In the genomic region with DNA sequence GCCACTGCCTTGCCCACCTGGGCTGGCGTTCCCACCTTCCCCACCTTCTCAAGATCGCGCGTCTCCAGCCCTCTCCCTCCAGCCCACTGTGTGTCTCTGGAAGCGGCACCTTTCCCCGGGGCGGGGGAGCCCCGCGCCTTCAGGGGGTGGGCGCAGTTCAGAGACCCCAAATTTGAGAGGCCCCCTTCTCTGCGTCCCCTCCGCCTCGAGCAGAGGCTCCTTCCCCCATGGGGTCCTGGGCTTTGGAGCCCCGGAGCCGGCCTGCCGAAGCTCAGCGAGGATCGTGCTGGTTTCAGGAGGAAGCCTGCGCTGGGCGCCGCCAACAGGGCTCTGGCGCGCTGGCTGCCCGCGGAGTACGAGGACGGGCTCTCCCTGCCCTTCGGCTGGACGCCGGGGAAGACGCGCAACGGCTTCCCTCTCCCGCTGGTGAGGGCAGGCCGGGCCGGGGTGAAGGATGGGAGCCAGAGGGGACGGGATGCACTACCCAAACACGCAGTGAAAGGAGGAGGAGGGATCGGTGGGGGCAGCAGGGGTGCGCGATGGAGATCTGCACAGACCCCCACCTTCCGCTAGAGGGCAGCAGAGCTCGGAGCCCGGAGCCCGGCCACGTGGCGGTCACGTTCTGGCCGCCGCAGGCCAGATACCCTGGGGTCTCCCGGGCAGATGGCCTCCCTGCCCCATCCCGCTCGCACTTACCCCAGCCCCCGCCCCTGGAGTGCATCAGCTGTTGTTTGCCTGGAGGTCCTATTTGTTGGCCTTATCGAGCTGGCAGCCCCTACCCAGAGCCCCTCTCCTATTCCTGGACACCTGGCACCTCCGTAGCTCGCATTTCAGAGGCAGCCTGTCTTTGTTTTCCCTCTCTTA, we compare ENCODE assay signal across 8 cellular contexts. TPM values are rescaled to one million over a fixed set of nuclear protein-coding genes. Genes with fewer than 3 reads are reported as not detected.
DNase-seq lines count a peak whose midpoint lies in the region; ATAC-seq and TF ChIP-seq lines count a peak whose summit lies in the region.

No MANE protein-coding gene starts in this region.

- 12% methylated on average over 57 of the region's 57 CpGs for WGBS in HUES64
- WGBS in stomach, 5 donors: 3 to 10% (median 5%) methylated on average over 40 to 57 of the region's 57 CpGs

- H2AFZ ChIP-seq in neuron (ENCODE audit: low read depth, low read length): peak overlapping the region; percentile 90

- peak overlapping the region; percentile 69 for H3K9ac ChIP-seq in HUES64 (ENCODE audit: low read depth, low read length)

- TF ChIP-seq EP300 in stomach (IDR thresholded peaks at IDR 0.05): no peak

- in situ Hi-C loops in GM13976 (cut with MboI; ENCODE audit: low sequenced_read_pairs, unreplicated experiment) (no loop called here), Panc1 (cut with HindIII; ENCODE audit: low pct_unique_long_range_greater_than_20kb, low sequenced_read_pairs) (no loop called here)

- TF ChIP-seq POLR2A in stomach (IDR thresholded peaks at IDR 0.05): no peak

- ATAC-seq in Panc1: peak; percentile 86
- peak; percentile 80 for ATAC-seq in foreskin keratinocyte
- ATAC-seq in GM18519 (IDR thresholded peaks at IDR 0.05; ENCODE audit: low FRiP score, unreplicated experiment): no peak

- H3K27ac ChIP-seq in HUES64 (ENCODE audit: low read depth, low read length) (no peak overlapping the region), Panc1 (ENCODE audit: low read length) (no peak overlapping the region), foreskin keratinocyte (no peak overlapping the region), stomach (peak overlapping the region in 1 of 5 donors; percentile 29)

- DNase-seq in GM13976 (ENCODE audit: low spot score): peak; percentile 97
- peak; percentile 20 for DNase-seq in Panc1 (ENCODE audit: low read depth, low spot score)
- peak; percentile 62 for DNase-seq in activated effector memory CD4-positive, alpha-beta T cell treated with Interleukin-2 at 50 U/mL for 16 hours
- DNase-seq in foreskin keratinocyte: peak in 1 of 2 donors; percentile 34
- peak; percentile 66 for DNase-seq in stomach

- H3K27me3 ChIP-seq in HUES64 (ENCODE audit: insufficient read depth, low read length) (peaks cover 97% of the 10 kb centered on the region), Panc1 (ENCODE audit: control insufficient read depth, insufficient read depth, low read length) (peaks cover 2% of the 10 kb centered on the region; the same call in 1 of the 2 replicates), foreskin keratinocyte (peaks cover 83% of the 10 kb centered on the region), neuron (ENCODE audit: insufficient read depth, low read length) (peaks cover 66% of the 10 kb centered on the region), stomach (peaks cover 0 to 76% (median 20%) of the 10 kb centered on the region in 3 donors)

- peak overlapping the region; percentile 53 for H3K4me3 ChIP-seq in HUES64 (ENCODE audit: low read length)
- peak overlapping the region; percentile 27 to 39 for H3K4me3 ChIP-seq in Panc1 (ENCODE audit: low read depth in 2 of 2, low read length in 2 of 2)
- peak overlapping the region; percentile 42 for H3K4me3 ChIP-seq in neuron (ENCODE audit: low read length)
- H3K4me3 ChIP-seq in stomach: peak overlapping the region; percentile 46 to 64 (median 54)

- H3K9me3 ChIP-seq in HUES64 (ENCODE audit: insufficient read depth, low read depth, low read length): no peaks in the 10 kb centered on the region
- H3K9me3 ChIP-seq in Panc1 (ENCODE audit: control insufficient read depth, insufficient read depth, low read depth, low read length): no peaks in the 10 kb centered on the region
- no peaks in the 10 kb centered on the region for H3K9me3 ChIP-seq in neuron (ENCODE audit: low read length)
- no peaks in the 10 kb centered on the region for H3K9me3 ChIP-seq in stomach

- POLR2A ChIA-PET in Panc1 (lab: Charles Lee): no interaction called here

- H3K36me3 ChIP-seq in HUES64 (ENCODE audit: insufficient read depth, low read length) (no peaks in the 10 kb centered on the region), Panc1 (ENCODE audit: control insufficient read depth, insufficient read depth, low read length) (no peaks in the 10 kb centered on the region), neuron (ENCODE audit: insufficient read depth, low read length) (no peaks in the 10 kb centered on the region), stomach (no peaks in the 10 kb centered on the region)

- CTCF ChIA-PET in Panc1 (lab: Charles Lee): interaction anchor here (0.5 to 1.0 kb wide), 4 partner anchors 33 to 190 kb away, joined by 3 to 4 read pairs (median 3); no protein-coding TSS in a partner anchor

- BruUV-seq in Panc1 (replicated peaks; lab: Mats Ljungman, UMichigan): no TSS peak

- peak; percentile 79 for TF ChIP-seq CTCF in GM13976 (IDR thresholded peaks at IDR 0.05; ENCODE audit: borderline replicate concordance, control extremely low read depth, extremely low read depth, insufficient read depth, missing control alignments)
- TF ChIP-seq CTCF in Panc1 (IDR thresholded peaks at IDR 0.05): peak; percentile 93
- TF ChIP-seq CTCF in foreskin keratinocyte (conservative IDR thresholded peaks at IDR 0.05): peak; percentile 86
- peak in 5 of 7 experiments; percentile 63 to 93 (median 86) for TF ChIP-seq CTCF in stomach (IDR thresholded peaks at IDR 0.05)

- H3K4me1 ChIP-seq in HUES64 (ENCODE audit: insufficient read depth, low read length): no peaks in the 10 kb centered on the region; the same call in 1 of the 2 replicates
- no peaks in the 10 kb centered on the region for H3K4me1 ChIP-seq in Panc1 (ENCODE audit: control insufficient read depth, insufficient read depth, low read length)
- no peaks in the 10 kb centered on the region for H3K4me1 ChIP-seq in foreskin keratinocyte
- H3K4me1 ChIP-seq in neuron (ENCODE audit: insufficient read depth, low read length): no peaks in the 10 kb centered on the region
- H3K4me1 ChIP-seq in stomach: peaks cover 4 to 13% (median 12%) of the 10 kb centered on the region in 4 donors

- intact Hi-C loops in Panc1 (cut with micrococcal nuclease; ENCODE audit: unreplicated experiment) (no loop called here), stomach (cut with DNase I; ENCODE audit: low total_unique reads) (no loop called here)

RNA-seq across cellular contexts. Expression of a gene that starts 11.1 kb away (rescaled TPM):
- not detected for polyA plus RNA-seq in HUES64 (2013, experiment 1 of 2)
- not detected for polyA plus RNA-seq in HUES64 (2013, experiment 2 of 2)
- total RNA-seq in Panc1 (2021; ENCODE audit: unreplicated experiment) (not detected), foreskin keratinocyte (not detected in 2 replicates), stomach (not detected)
- 0.16 TPM for polyA plus RNA-seq in Panc1 (2012; ENCODE audit: insufficient read length)
- polyA plus RNA-seq in foreskin keratinocyte (not detected in 2 replicates), stomach (under 1 TPM in 1 of 3 donors, not detected in 2; 0.10 TPM)

RNA-seq across cellular contexts. Expression of a gene that starts 30.4 kb away (rescaled TPM):
- 13.5 TPM for polyA plus RNA-seq in HUES64 (2013, experiment 1 of 2)
- 14.5 TPM for polyA plus RNA-seq in HUES64 (2013, experiment 2 of 2)
- total RNA-seq in Panc1 (2021; ENCODE audit: unreplicated experiment): 12.1 TPM
- polyA plus RNA-seq in Panc1 (2012; ENCODE audit: insufficient read length): 8.9 TPM
- 13.2 and 14.2 TPM in 2 replicates for total RNA-seq in foreskin keratinocyte
- 12.0 and 13.0 TPM in 2 replicates for polyA plus RNA-seq in foreskin keratinocyte
- total RNA-seq in stomach: 10 to 100 TPM in 3 of 5 donors, 1 to 10 TPM in 2; 3.1 to 18.0 (median 10.5) TPM
- polyA plus RNA-seq in stomach: 10 to 100 TPM in 1 of 3 donors, 1 to 10 TPM in 2; 3.5 to 12.5 (median 6.2) TPM

RNA-seq across cellular contexts. Expression of a gene that starts 31.2 kb away (rescaled TPM):
- not detected for polyA plus RNA-seq in HUES64 (2013, experiment 1 of 2)
- not detected for polyA plus RNA-seq in HUES64 (2013, experiment 2 of 2)
- total RNA-seq in Panc1 (2021; ENCODE audit: unreplicated experiment) (not detected), foreskin keratinocyte (not detected in 2 replicates), stomach (1 to 10 TPM in 1 of 5 donors, not detected in 4; 7.7 TPM)
- polyA plus RNA-seq in Panc1 (2012; ENCODE audit: insufficient read length): not detected
- polyA plus RNA-seq in foreskin keratinocyte (not detected in 2 replicates), stomach (under 1 TPM in 2 of 3 donors, not detected in 1; 0.03 to 0.46 TPM)

RNA-seq across cellular contexts. Expression of a gene that starts 57.0 kb away (rescaled TPM):
- not detected for polyA plus RNA-seq in HUES64 (2013, experiment 1 of 2)
- polyA plus RNA-seq in HUES64 (2013, experiment 2 of 2): not detected
- total RNA-seq in Panc1 (2021; ENCODE audit: unreplicated experiment) (not detected), foreskin keratinocyte (not detected in 2 replicates), stomach (under 1 TPM in 1 of 5 donors, not detected in 4; 0.18 TPM)
- not detected for polyA plus RNA-seq in Panc1 (2012; ENCODE audit: insufficient read length)
- polyA plus RNA-seq in foreskin keratinocyte (not detected in 2 replicates), stomach (not detected)
